ENCODE assay signal across 1 cellular context in the genomic region with DNA sequence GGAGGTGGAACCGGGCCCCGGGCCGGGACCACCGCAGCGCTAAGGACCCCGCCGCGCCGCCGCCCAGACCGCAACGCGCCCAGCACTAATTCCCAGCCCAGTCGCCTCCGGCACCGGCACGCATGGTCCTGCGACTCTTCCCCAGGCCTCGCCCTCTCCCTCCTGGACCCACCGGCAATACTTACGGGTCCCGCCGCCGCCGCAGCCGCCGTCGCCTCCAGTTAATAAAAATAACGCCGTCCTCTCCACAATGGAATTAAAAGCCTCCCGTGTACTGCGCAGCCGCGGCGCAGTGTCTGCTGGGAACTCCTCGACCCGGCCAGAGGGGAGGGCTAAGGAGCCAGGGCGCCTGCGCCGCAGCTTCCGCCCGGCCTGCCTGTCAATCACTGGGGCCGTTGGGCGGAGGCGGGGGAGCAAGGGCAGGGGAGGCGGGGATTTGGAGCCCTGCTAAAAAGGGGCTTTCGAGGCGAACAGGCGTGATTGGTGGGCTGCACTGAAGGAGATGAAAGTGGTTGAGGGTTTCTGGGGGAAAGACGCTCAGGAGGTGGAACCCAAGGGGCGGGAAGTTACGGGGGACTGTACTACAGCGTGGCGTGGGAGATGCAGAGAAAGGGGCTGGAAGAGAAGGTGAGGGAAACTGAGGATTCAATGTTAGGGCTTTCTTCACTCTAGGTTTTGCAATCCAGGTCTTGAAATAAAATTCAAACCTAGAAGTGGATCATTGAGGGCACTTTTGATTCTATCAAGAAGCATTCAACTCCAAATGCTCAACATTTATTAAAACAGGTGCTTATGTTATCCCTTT.
TF ChIP-seq lines count a peak whose summit lies in the region.

Gene ZNF281, minus strand, starts transcription at position 276 of the 805 bp plus-strand sequence. CDS start 331 bp downstream, outside the sequence.

TF ChIP-seq in HepG2, 621 proteins besides CTCF, POLR2A, EP300 and RAD21 (continued from another document and continues in another):
- TF ChIP-seq ARID3A (IDR thresholded peaks at IDR 0.05; ENCODE audit: low read depth, low read length) (0 out of 2 replicates have a peak, but pooled peaks have one; percentile 52), ZFP37 (CRISPR knock-in tag; IDR thresholded peaks at IDR 0.05; ENCODE audit: borderline replicate concordance) (peak; percentile 57; the same call in 1 of the 2 replicates), NAIF1 (CRISPR knock-in tag; IDR thresholded peaks at IDR 0.05; ENCODE audit: borderline replicate concordance) (peak; percentile 62; the same call in 1 of the 2 replicates), MBNL3 (CRISPR knock-in tag; conservative IDR thresholded peaks at IDR 0.05) (no peak), ZNF335 (CRISPR knock-in tag; IDR thresholded peaks at IDR 0.05) (peak; percentile 27; the same call in 1 of the 2 replicates), ZNF598 (CRISPR knock-in tag; IDR thresholded peaks at IDR 0.05; ENCODE audit: borderline replicate concordance) (peak; percentile 45; the same call in 1 of the 2 replicates), ZMYM2 (CRISPR knock-in tag; IDR thresholded peaks at IDR 0.05) (0 out of 2 replicates have a peak, but pooled peaks have one; percentile 24), ZNF225 (CRISPR knock-in tag; IDR thresholded peaks at IDR 0.05) (0 out of 2 replicates have a peak, but pooled peaks have one; percentile 71), ZBTB38 (CRISPR knock-in tag; IDR thresholded peaks at IDR 0.05) (peak; percentile 62; the same call in 1 of the 2 replicates), SRSF1 (optimal IDR thresholded peaks at IDR 0.05; ENCODE audit: low read depth, low read length) (peak; percentile 81), PBX3 (CRISPR knock-in tag; IDR thresholded peaks at IDR 0.05; ENCODE audit: borderline replicate concordance) (peak; percentile 78; the same call in 1 of the 2 replicates), ZFX (CRISPR knock-in tag; IDR thresholded peaks at IDR 0.05; ENCODE audit: low read depth) (peak; percentile 70), ETV5 (CRISPR knock-in tag; IDR thresholded peaks at IDR 0.05; ENCODE audit: borderline replicate concordance) (peak; percentile 27; the same call in 1 of the 2 replicates), KLF16 (CRISPR knock-in tag; IDR thresholded peaks at IDR 0.05) (peak in 1 of 2 experiments; percentile 41; a peak in 1 of 4 replicates), KLF6 (CRISPR knock-in tag; IDR thresholded peaks at IDR 0.05) (0 out of 2 replicates have a peak, but pooled peaks have one; percentile 29), ZNF333 (CRISPR knock-in tag; IDR thresholded peaks at IDR 0.05; ENCODE audit: borderline replicate concordance) (peak; percentile 67; the same call in 1 of the 2 replicates), TEF (CRISPR knock-in tag; IDR thresholded peaks at IDR 0.05) (no peak), ZNF619 (CRISPR knock-in tag; IDR thresholded peaks at IDR 0.05) (no peak; the same call in 1 of the 2 replicates), FOXA1 (IDR thresholded peaks at IDR 0.05) (no peak), FOXA1 (CRISPR knock-in tag; IDR thresholded peaks at IDR 0.05) (0 out of 2 replicates have a peak, but pooled peaks have one; percentile 24), NFATC3 (CRISPR knock-in tag; IDR thresholded peaks at IDR 0.05) (no peak), MXD3 (CRISPR knock-in tag; IDR thresholded peaks at IDR 0.05) (peak; percentile 68; the same call in 1 of the 2 replicates), CHD2 (IDR thresholded peaks at IDR 0.05; ENCODE audit: low read depth, low read length) (no peak), UBTF (CRISPR knock-in tag; IDR thresholded peaks at IDR 0.05) (no peak), TAF15 (IDR thresholded peaks at IDR 0.05; ENCODE audit: low read depth, low read length, poor library complexity, severe bottlenecking) (peak; percentile 85), ZNF136 (CRISPR knock-in tag; IDR thresholded peaks at IDR 0.05; ENCODE audit: low read depth) (peak; percentile 93; the same call in 1 of the 2 replicates), NFKB2 (CRISPR knock-in tag; IDR thresholded peaks at IDR 0.05; ENCODE audit: borderline replicate concordance) (peak; percentile 86; the same call in 1 of the 2 replicates), NPAS2 (CRISPR knock-in tag; IDR thresholded peaks at IDR 0.05; ENCODE audit: borderline replicate concordance) (no peak), SALL1 (CRISPR knock-in tag; IDR thresholded peaks at IDR 0.05) (peak; percentile 79), ZNF12 (CRISPR knock-in tag; IDR thresholded peaks at IDR 0.05) (0 out of 2 replicates have a peak, but pooled peaks have one; percentile 17), SOX5 (CRISPR knock-in tag; IDR thresholded peaks at IDR 0.05; ENCODE audit: borderline replicate concordance) (peak; percentile 37; the same call in 1 of the 2 replicates), BATF2 (CRISPR knock-in tag; IDR thresholded peaks at IDR 0.05) (peak; percentile 45; the same call in 1 of the 2 replicates), RXRB (CRISPR knock-in tag; IDR thresholded peaks at IDR 0.05; ENCODE audit: borderline replicate concordance) (0 out of 2 replicates have a peak, but pooled peaks have one; percentile 9)
- TF ChIP-seq, protein P1, sequence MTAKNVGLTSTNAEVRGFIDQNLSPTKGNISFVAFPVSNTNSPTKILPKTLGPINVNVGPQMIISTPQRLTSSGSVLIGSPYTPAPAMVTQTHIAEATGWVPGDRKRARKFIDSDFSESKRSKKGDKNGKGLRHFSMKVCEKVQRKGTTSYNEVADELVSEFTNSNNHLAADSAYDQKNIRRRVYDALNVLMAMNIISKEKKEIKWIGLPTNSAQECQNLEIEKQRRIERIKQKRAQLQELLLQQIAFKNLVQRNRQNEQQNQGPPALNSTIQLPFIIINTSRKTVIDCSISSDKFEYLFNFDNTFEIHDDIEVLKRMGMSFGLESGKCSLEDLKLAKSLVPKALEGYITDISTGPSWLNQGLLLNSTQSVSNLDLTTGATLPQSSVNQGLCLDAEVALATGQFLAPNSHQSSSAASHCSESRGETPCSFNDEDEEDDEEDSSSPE (CRISPR knock-in tag; IDR thresholded peaks at IDR 0.05) = peak; percentile 65; the same call in 1 of the 2 replicates
- TF ChIP-seq, protein P2, sequence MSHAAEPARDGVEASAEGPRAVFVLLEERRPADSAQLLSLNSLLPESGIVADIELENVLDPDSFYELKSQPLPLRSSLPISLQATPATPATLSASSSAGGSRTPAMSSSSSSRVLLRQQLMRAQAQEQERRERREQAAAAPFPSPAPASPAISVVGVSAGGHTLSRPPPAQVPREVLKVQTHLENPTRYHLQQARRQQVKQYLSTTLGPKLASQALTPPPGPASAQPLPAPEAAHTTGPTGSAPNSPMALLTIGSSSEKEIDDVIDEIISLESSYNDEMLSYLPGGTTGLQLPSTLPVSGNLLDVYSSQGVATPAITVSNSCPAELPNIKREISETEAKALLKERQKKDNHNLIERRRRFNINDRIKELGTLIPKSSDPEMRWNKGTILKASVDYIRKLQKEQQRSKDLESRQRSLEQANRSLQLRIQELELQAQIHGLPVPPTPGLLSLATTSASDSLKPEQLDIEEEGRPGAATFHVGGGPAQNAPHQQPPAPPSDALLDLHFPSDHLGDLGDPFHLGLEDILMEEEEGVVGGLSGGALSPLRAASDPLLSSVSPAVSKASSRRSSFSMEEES (CRISPR knock-in tag; IDR thresholded peaks at IDR 0.05) = peak; percentile 35; the same call in 1 of the 2 replicates
- TF ChIP-seq, protein P3, sequence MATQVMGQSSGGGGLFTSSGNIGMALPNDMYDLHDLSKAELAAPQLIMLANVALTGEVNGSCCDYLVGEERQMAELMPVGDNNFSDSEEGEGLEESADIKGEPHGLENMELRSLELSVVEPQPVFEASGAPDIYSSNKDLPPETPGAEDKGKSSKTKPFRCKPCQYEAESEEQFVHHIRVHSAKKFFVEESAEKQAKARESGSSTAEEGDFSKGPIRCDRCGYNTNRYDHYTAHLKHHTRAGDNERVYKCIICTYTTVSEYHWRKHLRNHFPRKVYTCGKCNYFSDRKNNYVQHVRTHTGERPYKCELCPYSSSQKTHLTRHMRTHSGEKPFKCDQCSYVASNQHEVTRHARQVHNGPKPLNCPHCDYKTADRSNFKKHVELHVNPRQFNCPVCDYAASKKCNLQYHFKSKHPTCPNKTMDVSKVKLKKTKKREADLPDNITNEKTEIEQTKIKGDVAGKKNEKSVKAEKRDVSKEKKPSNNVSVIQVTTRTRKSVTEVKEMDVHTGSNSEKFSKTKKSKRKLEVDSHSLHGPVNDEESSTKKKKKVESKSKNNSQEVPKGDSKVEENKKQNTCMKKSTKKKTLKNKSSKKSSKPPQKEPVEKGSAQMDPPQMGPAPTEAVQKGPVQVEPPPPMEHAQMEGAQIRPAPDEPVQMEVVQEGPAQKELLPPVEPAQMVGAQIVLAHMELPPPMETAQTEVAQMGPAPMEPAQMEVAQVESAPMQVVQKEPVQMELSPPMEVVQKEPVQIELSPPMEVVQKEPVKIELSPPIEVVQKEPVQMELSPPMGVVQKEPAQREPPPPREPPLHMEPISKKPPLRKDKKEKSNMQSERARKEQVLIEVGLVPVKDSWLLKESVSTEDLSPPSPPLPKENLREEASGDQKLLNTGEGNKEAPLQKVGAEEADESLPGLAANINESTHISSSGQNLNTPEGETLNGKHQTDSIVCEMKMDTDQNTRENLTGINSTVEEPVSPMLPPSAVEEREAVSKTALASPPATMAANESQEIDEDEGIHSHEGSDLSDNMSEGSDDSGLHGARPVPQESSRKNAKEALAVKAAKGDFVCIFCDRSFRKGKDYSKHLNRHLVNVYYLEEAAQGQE (IDR thresholded peaks at IDR 0.05; ENCODE audit: borderline replicate concordance in 1 of 2, low read depth in 1 of 2, low read length in 2 of 2) = no peak
